ENCODE assay signal across 27 cellular contexts in genomic region chr17:66447159-66447558, GRCh38.
"Had no signal": no experiment of that assay in that cellular context is flagged by ENCODE, and none has a peak within 500 bp of the region (broad histone marks: within the 10 kb centered on the region; RNA-seq: fewer than 3 reads in every experiment).

No MANE protein-coding gene starts in this region.

- ATAC-seq: activated CD4-positive, CD25-positive, alpha-beta regulatory T cell treated with anti-CD3 and anti-CD28 coated beads, Interleukin-2, amount 50 U/mL, for 24 hours; right cardiac atrium; T-helper 17 cell had no signal

- H3K9me3 ChIP-seq: body of pancreas, left ventricle myocardium inferior, spleen, suprapubic skin, tibial artery had no signal

- DNase-seq: activated CD4-positive, alpha-beta T cell treated with anti-CD3 and anti-CD28 coated beads, Interleukin-2, amount 50 U/mL, for 1 hour; activated effector memory CD4-positive, alpha-beta T cell treated with anti-CD3 and anti-CD28 coated beads, Interleukin-2, amount 50 U/mL, for 16 hours; activated naive CD4-positive, alpha-beta T cell treated with anti-CD3 and anti-CD28 coated beads, Interleukin-2, amount 10 ng/mL, durations not matched to agents 7 days and 5 days; activated T-cell treated with anti-CD3 and anti-CD28 coated beads for 4 hours; anterior cingulate cortex; body of pancreas; dorsolateral prefrontal cortex; effector memory CD4-positive, alpha-beta T cell; glutamatergic neuron; islet precursor cell; left ventricle myocardium inferior; mesendoderm; posterior cingulate gyrus; right cardiac atrium; spleen; stimulated activated naive CD4-positive, alpha-beta T cell; T-helper 17 cell; T1000; tibial artery; WERI-Rb-1 had no signal

- H3K27ac ChIP-seq: cardiac muscle cell, coronary artery, dorsolateral prefrontal cortex, left ventricle myocardium inferior, spleen, suprapubic skin, tibial artery, WERI-Rb-1 had no signal

- H3K27ac Mint-ChIP-seq: activated naive CD4-positive, alpha-beta T cell treated with anti-CD3 and anti-CD28 coated beads, Interleukin-2, amount 10 ng/mL, durations not matched to agents 7 days and 5 days; activated T-helper 1 cell treated with anti-CD3 and anti-CD28 coated beads, Interleukin-12 subunit alpha, Interleukin-12 subunit beta, Interleukin-2, Interleukin-4 antibody, amounts not matched to agents 30 ng/mL and 10 ng/mL and 1 ng/mL, durations not matched to agents 14 hours and 24 hours and 36 hours; nephron; T-helper 17 cell had no signal

- H3K27me3 Mint-ChIP-seq: activated naive CD4-positive, alpha-beta T cell treated with anti-CD3 and anti-CD28 coated beads, Interleukin-2, amount 10 ng/mL, durations not matched to agents 7 days and 5 days; T-helper 17 cell had no signal

- H3K36me3 ChIP-seq: cardiac muscle cell, left ventricle myocardium inferior, spleen, suprapubic skin, tibial artery, WERI-Rb-1 had no signal

- H3K4me1 ChIP-seq: left ventricle myocardium inferior, tibial artery had no signal

- H3K4me3 Mint-ChIP-seq: activated naive CD4-positive, alpha-beta T cell treated with anti-CD3 and anti-CD28 coated beads, Interleukin-2, amount 10 ng/mL, durations not matched to agents 7 days and 5 days; activated T-helper 1 cell treated with anti-CD3 and anti-CD28 coated beads, Interleukin-12 subunit alpha, Interleukin-12 subunit beta, Interleukin-2, Interleukin-4 antibody, amounts not matched to agents 30 ng/mL and 10 ng/mL and 1 ng/mL, durations not matched to agents 14 hours and 24 hours and 36 hours; nephron; T-helper 17 cell had no signal

- H3K9me3 Mint-ChIP-seq: activated T-helper 1 cell treated with anti-CD3 and anti-CD28 coated beads, Interleukin-12 subunit alpha, Interleukin-12 subunit beta, Interleukin-2, Interleukin-4 antibody, amounts not matched to agents 30 ng/mL and 10 ng/mL and 1 ng/mL, durations not matched to agents 14 hours and 24 hours and 36 hours; nephron had no signal

- H3K4me3 ChIP-seq: body of pancreas, cardiac muscle cell, coronary artery, dorsolateral prefrontal cortex, left ventricle myocardium inferior, lung, spleen, suprapubic skin, tibial artery had no signal

- H3K27me3 ChIP-seq: body of pancreas, cardiac muscle cell, dorsolateral prefrontal cortex, spleen, suprapubic skin, tibial artery had no signal
